Comparison of ENCODE assay signal across 21 cellular contexts in the genomic region with DNA sequence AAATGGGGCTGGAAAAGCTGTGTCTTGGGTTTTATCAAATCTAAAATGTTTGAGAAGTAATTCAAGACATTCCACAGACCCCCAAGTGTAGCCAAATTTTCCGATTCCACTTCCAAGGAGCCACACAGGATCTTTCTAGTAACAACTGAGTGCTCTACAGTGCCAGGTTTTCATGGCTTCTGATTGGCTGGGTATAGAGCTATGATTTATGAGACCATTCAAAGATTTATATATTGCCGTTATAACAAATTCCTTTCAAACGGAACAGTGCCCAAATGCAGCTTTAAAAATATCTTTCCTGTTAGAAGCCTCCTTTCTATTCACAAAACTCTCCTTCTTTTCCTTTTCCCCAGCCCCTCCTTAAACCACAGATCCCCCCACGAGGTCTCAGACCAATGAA.
DNase-seq lines count a peak whose midpoint lies in the region; ATAC-seq, FAIRE-seq and TF ChIP-seq lines count a peak whose summit lies in the region.
"Had no signal": no experiment of that assay in that cellular context is flagged by ENCODE, and none has a peak within 500 bp of the region (broad histone marks: within the 10 kb centered on the region; RNA-seq: fewer than 3 reads in every experiment).

No MANE protein-coding gene starts in this region.

- CTCF ChIA-PET in A549 (lab: Yijun Ruan, JAX): interaction anchor here (1.3 kb wide), 1 partner anchor 9 kb away, joined by 4 read pairs; no protein-coding TSS in a partner anchor

- ATAC-seq in A549: no peak
- no peak for ATAC-seq in HG03460 (IDR thresholded peaks at IDR 0.05; ENCODE audit: unreplicated experiment)
- ATAC-seq: K562 had no signal

- H3K4me1 ChIP-seq in A549 (peaks cover 10% of the 10 kb centered on the region; the same call in 1 of the 3 replicates), transverse colon (peaks cover 0 to 14% (median 3%) of the 10 kb centered on the region in 4 donors)

- H3K9me3 ChIP-seq in A549: peaks cover 11% of the 10 kb centered on the region; the same call in 2 of the 3 replicates
- H3K9me3 ChIP-seq in SK-N-MC (ENCODE audit: low read depth, low read length): no peaks in the 10 kb centered on the region
- H3K9me3 ChIP-seq in transverse colon: peaks cover 0 to 4% of the 10 kb centered on the region in 2 donors

- no peak for DNase-seq in A549 (ENCODE audit: low read depth in 1 of 2, low spot score in 1 of 2)
- DNase-seq in SK-N-MC (ENCODE audit: low read depth, low spot score): no peak
- DNase-seq in left kidney (ENCODE audit: low read depth, low spot score): peak; percentile 12
- no peak for DNase-seq in transverse colon
- DNase-seq in NCI-H774 (lab: John Stamatoyannopoulos, UW): no peak
- no peak for DNase-seq in HuH-7.5 (ENCODE audit: low spot score)
- DNase-seq: 8988T; C1 segment of cervical spinal cord; CD4-positive, CD25-positive, alpha-beta regulatory T cell; CD8-positive, alpha-beta memory T cell; COR-L47; DMS 273 treated with DMSO at 0.1 percent for 48 hours; H9; IMR-90 had no signal

- WGBS in A549 (ENCODE audit: missing lambda C conversion rate): 24% methylated on average over 4 of the region's 4 CpGs
- WGBS in transverse colon (ENCODE audit: low coverage in 1 of 2), 2 donors: 0 to 7% methylated on average over 4 of the region's 4 CpGs

- no peak for FAIRE-seq in A549 (lab: Jason Lieb, UNC)
- FAIRE-seq: G401.6, GM12891, GM19239, H1, K562 had no signal

- no peak for TF ChIP-seq EP300 in A549 (IDR thresholded peaks at IDR 0.05)
- no peak for TF ChIP-seq EP300 in transverse colon (IDR thresholded peaks at IDR 0.05; ENCODE audit: low read depth)

- no peaks in the 10 kb centered on the region for H3K27me3 ChIP-seq in transverse colon

- H3K4me3 ChIP-seq in A549: no peak overlapping the region
- H3K4me3 ChIP-seq in SK-N-MC: peak overlapping the region; percentile 14; the same call in 1 of the 2 replicates
- H3K4me3 ChIP-seq in transverse colon: no peak overlapping the region
- H3K4me3 ChIP-seq: K562 had no signal

- intact Hi-C loops in transverse colon (cut with DNase I; ENCODE audit: low total_unique reads): no loop called here

- H3K4me2 ChIP-seq in A549: 0 out of 3 replicates have a peak overlapping the region, but pooled peaks have one; percentile 13

- POLR2A ChIA-PET in A549 (lab: Yijun Ruan, JAX): no interaction called here

- no peak for TF ChIP-seq RAD21 in A549 (conservative IDR thresholded peaks at IDR 0.05 in 1 of 2, IDR thresholded peaks at IDR 0.05 in 1 of 2)

- in situ Hi-C loops in transverse colon (cut with MboI; ENCODE audit: low pct_ligation_motif_present in 1 of 4, low pct_unique_long_range_greater_than_20kb in 1 of 4, low sequenced_read_pairs in 3 of 4): no loop called here

- no peak overlapping the region for H3K9ac ChIP-seq in SK-N-MC (ENCODE audit: insufficient read length)

- TF ChIP-seq CTCF in A549 (IDR thresholded peaks at IDR 0.05) (no peak), transverse colon (IDR thresholded peaks at IDR 0.05) (no peak)

- no peaks in the 10 kb centered on the region for H3K36me3 ChIP-seq in SK-N-MC (ENCODE audit: insufficient read depth, low read length)
- no peaks in the 10 kb centered on the region for H3K36me3 ChIP-seq in transverse colon

- H3K27ac ChIP-seq in A549 (peak overlapping the region in 1 of 2 experiments; percentile 42; a peak in 1 of 6 replicates), SK-N-MC (no peak overlapping the region), transverse colon (peak overlapping the region; percentile 31 to 68 (median 40))
- H3K27ac ChIP-seq: HL-60 had no signal

- TF ChIP-seq POLR2A in A549 (IDR thresholded peaks at IDR 0.05; ENCODE audit: low read length): no peak
- TF ChIP-seq POLR2A in transverse colon (IDR thresholded peaks at IDR 0.05): no peak

TF ChIP-seq in A549, 52 proteins besides CTCF, POLR2A, EP300 and RAD21:
- TF ChIP-seq HOXB5 (CRISPR knock-in tag; IDR thresholded peaks at IDR 0.05) (no peak), CHD2 (IDR thresholded peaks at IDR 0.05; ENCODE audit: low read length, partially characterized antibody) (no peak), KDM5A (IDR thresholded peaks at IDR 0.05) (no peak), PBX3 (IDR thresholded peaks at IDR 0.05) (no peak), KDM1A (IDR thresholded peaks at IDR 0.05; ENCODE audit: low read depth) (no peak), RARB (CRISPR knock-in tag; IDR thresholded peaks at IDR 0.05) (no peak), EHF (CRISPR knock-in tag; IDR thresholded peaks at IDR 0.05) (no peak), PHF8 (IDR thresholded peaks at IDR 0.05; ENCODE audit: borderline replicate concordance, low read depth) (no peak), BHLHE40 (IDR thresholded peaks at IDR 0.05; ENCODE audit: low read depth, low read length) (no peak), HEYL (CRISPR knock-in tag; IDR thresholded peaks at IDR 0.05) (no peak), FOSL2 (IDR thresholded peaks at IDR 0.05) (no peak), FOSL2 (CRISPR knock-in tag; IDR thresholded peaks at IDR 0.05) (no peak)
